Comparison of ENCODE assay signal across 15 cellular contexts in genomic region chr7:25116621-25117020, GRCh38. TPM values are rescaled to one million over a fixed set of nuclear protein-coding genes. Genes with fewer than 3 reads are reported as not detected.
DNase-seq lines count a peak whose midpoint lies in the region; ATAC-seq and TF ChIP-seq lines count a peak whose summit lies in the region.
"Had no signal": no experiment of that assay in that cellular context is flagged by ENCODE, and none has a peak within 500 bp of the region (broad histone marks: within the 10 kb centered on the region; RNA-seq: fewer than 3 reads in every experiment).

No MANE protein-coding gene starts in this region.

- 87% methylated on average over 4 of the region's 5 CpGs; no CpG with 5 or more reads in 1 of the 2 experiments for WGBS in IMR-90 (ENCODE audit: extremely low coverage in 2 of 2, insufficient read length in 1 of 2), 2 experiments
- WGBS in body of pancreas, 2 donors, result 73 to 80% methylated on average over 5 of the region's 5 CpGs

- H3K4me1 ChIP-seq in IMR-90 (ENCODE audit: control insufficient read depth, insufficient read depth, low read length) (peaks cover 5% of the 10 kb centered on the region), body of pancreas (no peaks in the 10 kb centered on the region)

- no peak for ATAC-seq in activated CD4-positive, alpha-beta T cell treated with anti-CD3 and anti-CD28 coated beads for 36 hours
- ATAC-seq in IMR-90 (ENCODE audit: low read depth) (no peak), GM18909 (IDR thresholded peaks at IDR 0.05; ENCODE audit: poor library complexity, unreplicated experiment) (no peak), body of pancreas (no peak)
- ATAC-seq in naive thymus-derived CD8-positive, alpha-beta T cell, result no peak
- ATAC-seq: foreskin keratinocyte had no signal

- in situ Hi-C loops in IMR-90 (cut with MboI; ENCODE audit: low sequenced_read_pairs), result loop anchor here (25.0 kb wide), 1 partner anchor 1579 kb away; the partner anchor contains the start of gene TRA2A

- H3K4me3 ChIP-seq in IMR-90 (ENCODE audit: insufficient read depth, low read depth, low read length) (no peak overlapping the region), body of pancreas (no peak overlapping the region)
- H3K4me3 ChIP-seq: right atrium auricular region, transverse colon had no signal

- TF ChIP-seq CTCF in IMR-90 (conservative IDR thresholded peaks at IDR 0.05; ENCODE audit: low read depth, low read length), result no peak
- no peak for TF ChIP-seq CTCF in body of pancreas (IDR thresholded peaks at IDR 0.05)

- H3K9me3 Mint-ChIP-seq in activated CD4-positive, alpha-beta T cell treated with anti-CD3 and anti-CD28 coated beads for 36 hours (ENCODE audit: low read depth), result no peaks in the 10 kb centered on the region
- no peaks in the 10 kb centered on the region for H3K9me3 Mint-ChIP-seq in activated T-helper 2 cell treated with anti-CD3 and anti-CD28 coated beads, Interferon-gamma antibody, Interleukin-2, Interleukin-4, amounts not matched to agents 10 μg/mL and 5 μg/mL and 100 μg/mL, durations not matched to agents 14 hours and 24 hours and 36 hours
- H3K9me3 Mint-ChIP-seq in naive thymus-derived CD8-positive, alpha-beta T cell, result no peaks in the 10 kb centered on the region

- no peaks in the 10 kb centered on the region for H3K9me3 ChIP-seq in IMR-90 (ENCODE audit: control insufficient read depth, insufficient read depth, low read length)
- no peaks in the 10 kb centered on the region for H3K9me3 ChIP-seq in body of pancreas
- H3K9me3 ChIP-seq: Caco-2, right atrium auricular region, transverse colon had no signal

- no peak overlapping the region for H3K4me2 ChIP-seq in IMR-90 (ENCODE audit: low read depth, low read length)

- TF ChIP-seq RAD21 in IMR-90 (IDR thresholded peaks at IDR 0.05; ENCODE audit: low read length), result no peak

- H3K56ac ChIP-seq in IMR-90 (ENCODE audit: extremely low read depth, insufficient read depth, low read length), result no peak overlapping the region

- dilution Hi-C loops in IMR-90 (cut with HindIII; ENCODE audit: low sequenced_read_pairs, unreplicated experiment), result no loop called here

- DNase-seq in activated CD4-positive, alpha-beta T cell treated with anti-CD3 and anti-CD28 coated beads for 36 hours, result no peak
- no peak for DNase-seq in activated CD4-positive, alpha-beta T cell treated with anti-CD3 and anti-CD28 coated beads, Interleukin-2, amount 50 U/mL, for 1 hour
- DNase-seq in IMR-90 (peak; percentile 19), body of pancreas (no peak)
- DNase-seq in activated T-helper 2 cell treated with anti-CD3 and anti-CD28 coated beads, Interferon-gamma antibody, Interleukin-2, Interleukin-4, amounts not matched to agents 10 μg/mL and 5 μg/mL and 100 μg/mL, durations not matched to agents 14 hours and 24 hours and 36 hours (ENCODE audit: low spot score), result no peak
- no peak for DNase-seq in naive thymus-derived CD8-positive, alpha-beta T cell
- no peak for DNase-seq in NK-92 treated with Interleukin-12 subunit alpha and Interleukin-12 subunit beta, amount 100 ng/mL, for 24 hours (lab: John Stamatoyannopoulos, UW)
- DNase-seq: Caco-2; cerebellar nuclear complex; foreskin keratinocyte; NCI-H748 treated with DMSO at 0.1 percent for 48 hours; stimulated activated CD4-positive, alpha-beta T cell treated with anti-CD3 and anti-CD28 coated beads, Interleukin-1b, Interleukin-23, amount 100 ng/mL, for 48 hours; transverse colon had no signal

- peaks cover 42% of the 10 kb centered on the region for H3K36me3 Mint-ChIP-seq in activated CD4-positive, alpha-beta T cell treated with anti-CD3 and anti-CD28 coated beads for 36 hours (ENCODE audit: low read depth)
- H3K36me3 Mint-ChIP-seq in activated T-helper 2 cell treated with anti-CD3 and anti-CD28 coated beads, Interferon-gamma antibody, Interleukin-2, Interleukin-4, amounts not matched to agents 10 μg/mL and 5 μg/mL and 100 μg/mL, durations not matched to agents 14 hours and 24 hours and 36 hours (ENCODE audit: low read depth), result peaks cover 40% of the 10 kb centered on the region
- peaks cover 0 to 27% (median 2%) of the 10 kb centered on the region in 3 donors for H3K36me3 Mint-ChIP-seq in naive thymus-derived CD8-positive, alpha-beta T cell

- no peak overlapping the region for H2BK20ac ChIP-seq in IMR-90 (ENCODE audit: low read depth, low read length)

- CTCF ChIA-PET in activated CD4-positive, alpha-beta T cell treated with anti-CD3 and anti-CD28 coated beads for 36 hours (lab: Charles Lee), result interaction anchor here (3.4 to 3.9 kb wide), 2 partner anchors 23 to 296 kb away, joined by 18 read pairs; no protein-coding TSS in a partner anchor
- CTCF ChIA-PET in IMR-90 (lab: Yijun Ruan, JAX), result no interaction called here

- no peak overlapping the region for H3K4ac ChIP-seq in IMR-90 (ENCODE audit: low read depth, low read length)

- H4K91ac ChIP-seq in IMR-90 (ENCODE audit: insufficient read depth, low read depth, low read length), result no peak overlapping the region

- H4K8ac ChIP-seq in IMR-90 (ENCODE audit: low read depth in 2 of 2, low read length in 2 of 2), result no peak overlapping the region

- no peaks in the 10 kb centered on the region for H4K20me1 ChIP-seq in IMR-90 (ENCODE audit: insufficient read depth, low read length)

- H3K27me3 ChIP-seq in IMR-90 (ENCODE audit: control insufficient read depth, insufficient read depth, low read length) (no peaks in the 10 kb centered on the region), body of pancreas (no peaks in the 10 kb centered on the region)
- H3K27me3 ChIP-seq: foreskin keratinocyte, right atrium auricular region, transverse colon had no signal

- no peak overlapping the region for H2BK5ac ChIP-seq in IMR-90 (ENCODE audit: low read depth, low read length, poor library complexity, severe bottlenecking)

- POLR2A ChIA-PET in activated CD4-positive, alpha-beta T cell treated with anti-CD3 and anti-CD28 coated beads for 36 hours (lab: Charles Lee), result interaction anchor here (0.7 to 1.2 kb wide), 2 partner anchors 9 to 338 kb away, joined by 4 read pairs; partner anchors contain the start of gene CYCS
- POLR2A ChIA-PET in IMR-90 (lab: Charles Lee; ENCODE audit: unreplicated experiment), result interaction anchor here (1.4 kb wide), 1 partner anchor 9 kb away, joined by 5 read pairs; the partner anchor contains the start of gene CYCS
- POLR2A ChIA-PET in naive thymus-derived CD8-positive, alpha-beta T cell (lab: Charles Lee), result no interaction called here

- no peak overlapping the region for H2BK15ac ChIP-seq in IMR-90 (ENCODE audit: low read depth, low read length)

- no peak overlapping the region for H3K9ac ChIP-seq in IMR-90 (ENCODE audit: low read depth, low read length)

- no peak overlapping the region for H3K14ac ChIP-seq in IMR-90 (replicated peaks; ENCODE audit: low read depth, low read length)

- no peaks in the 10 kb centered on the region; the same call in 1 of the 2 replicates for H3K9me1 ChIP-seq in IMR-90 (ENCODE audit: insufficient read depth, low read length)

- H4K5ac ChIP-seq in IMR-90 (ENCODE audit: low read depth, low read length), result no peak overlapping the region

- H2BK120ac ChIP-seq in IMR-90 (ENCODE audit: low read depth, low read length), result no peak overlapping the region

- H3K36me3 ChIP-seq in IMR-90 (ENCODE audit: control insufficient read depth, insufficient read depth, low read length), result peaks cover 5% of the 10 kb centered on the region; the same call in 1 of the 2 replicates
- peaks cover 2 to 4% of the 10 kb centered on the region in 2 donors for H3K36me3 ChIP-seq in body of pancreas (replicated peaks in 1 of 2; ENCODE audit: insufficient read depth in 1 of 2, low read depth in 2 of 2)

- TF ChIP-seq POLR2A in IMR-90 (IDR thresholded peaks at IDR 0.05; ENCODE audit: low read depth, low read length), result no peak
- no peak for TF ChIP-seq POLR2A in body of pancreas (IDR thresholded peaks at IDR 0.05)

- H3K27me3 Mint-ChIP-seq in activated CD4-positive, alpha-beta T cell treated with anti-CD3 and anti-CD28 coated beads for 36 hours, result no peaks in the 10 kb centered on the region
- no peaks in the 10 kb centered on the region for H3K27me3 Mint-ChIP-seq in activated T-helper 2 cell treated with anti-CD3 and anti-CD28 coated beads, Interferon-gamma antibody, Interleukin-2, Interleukin-4, amounts not matched to agents 10 μg/mL and 5 μg/mL and 100 μg/mL, durations not matched to agents 14 hours and 24 hours and 36 hours (ENCODE audit: low read depth)
- H3K27me3 Mint-ChIP-seq in naive thymus-derived CD8-positive, alpha-beta T cell, result no peaks in the 10 kb centered on the region

- intact Hi-C loops in activated CD4-positive, alpha-beta T cell treated with anti-CD3 and anti-CD28 coated beads for 36 hours (cut with DNase I, micrococcal nuclease), result loop anchor here in 1 of 2 experiments (1.0 to 2.0 kb wide), 2 partner anchors 34 to 1522 kb away; no protein-coding TSS in a partner anchor
- intact Hi-C loops in IMR-90 (cut with micrococcal nuclease), result no loop called here
- intact Hi-C loops in activated T-helper 2 cell treated with anti-CD3 and anti-CD28 coated beads, Interferon-gamma antibody, Interleukin-2, Interleukin-4, amounts not matched to agents 10 μg/mL and 5 μg/mL and 100 μg/mL, durations not matched to agents 14 hours and 24 hours and 36 hours (cut with micrococcal nuclease), result no loop called here
- intact Hi-C loops in body of pancreas (cut with DNase I), result no loop called here

- H2AK9ac ChIP-seq in IMR-90 (replicated peaks; ENCODE audit: low read depth, low read length, poor library complexity), result no peak overlapping the region

- BruUV-seq in IMR-90 (replicated peaks; lab: Mats Ljungman, UMichigan), result no TSS peak

- H3K23ac ChIP-seq in IMR-90 (ENCODE audit: low read depth, low read length), result no peak overlapping the region

- H2AK5ac ChIP-seq in IMR-90 (ENCODE audit: low read depth, low read length), result no peak overlapping the region

- peak overlapping the region; percentile 72 for H3K27ac Mint-ChIP-seq in activated CD4-positive, alpha-beta T cell treated with anti-CD3 and anti-CD28 coated beads for 36 hours
- H3K27ac Mint-ChIP-seq in activated T-helper 2 cell treated with anti-CD3 and anti-CD28 coated beads, Interferon-gamma antibody, Interleukin-2, Interleukin-4, amounts not matched to agents 10 μg/mL and 5 μg/mL and 100 μg/mL, durations not matched to agents 14 hours and 24 hours and 36 hours, result peak overlapping the region; percentile 10
- H3K27ac Mint-ChIP-seq in naive thymus-derived CD8-positive, alpha-beta T cell, result peak overlapping the region in 9 of 10 donors; percentile 8 to 89 (median 41)

- H3K18ac ChIP-seq in IMR-90 (ENCODE audit: low read depth, low read length), result no peak overlapping the region

- no peak overlapping the region for H3K4me3 Mint-ChIP-seq in activated CD4-positive, alpha-beta T cell treated with anti-CD3 and anti-CD28 coated beads for 36 hours
- H3K4me3 Mint-ChIP-seq in activated T-helper 2 cell treated with anti-CD3 and anti-CD28 coated beads, Interferon-gamma antibody, Interleukin-2, Interleukin-4, amounts not matched to agents 10 μg/mL and 5 μg/mL and 100 μg/mL, durations not matched to agents 14 hours and 24 hours and 36 hours (ENCODE audit: low read depth), result no peak overlapping the region
- peak overlapping the region in 1 of 10 donors; percentile 38 for H3K4me3 Mint-ChIP-seq in naive thymus-derived CD8-positive, alpha-beta T cell

- no peak overlapping the region for H2AFZ ChIP-seq in IMR-90 (replicated peaks; ENCODE audit: low read length, poor library complexity)

- H3K4me1 Mint-ChIP-seq in activated CD4-positive, alpha-beta T cell treated with anti-CD3 and anti-CD28 coated beads for 36 hours, result peaks cover 46% of the 10 kb centered on the region
- peaks cover 22% of the 10 kb centered on the region for H3K4me1 Mint-ChIP-seq in activated T-helper 2 cell treated with anti-CD3 and anti-CD28 coated beads, Interferon-gamma antibody, Interleukin-2, Interleukin-4, amounts not matched to agents 10 μg/mL and 5 μg/mL and 100 μg/mL, durations not matched to agents 14 hours and 24 hours and 36 hours (ENCODE audit: low read depth)
- peaks cover 15 to 23% (median 18%) of the 10 kb centered on the region in 4 donors for H3K4me1 Mint-ChIP-seq in naive thymus-derived CD8-positive, alpha-beta T cell

- peaks cover 8 to 20% of the 10 kb centered on the region in 2 experiments; a peak in 2 of 4 replicates for H3K79me1 ChIP-seq in IMR-90 (ENCODE audit: low read depth in 1 of 2, low read length in 2 of 2)

- H3K27ac ChIP-seq in IMR-90 (ENCODE audit: insufficient read depth, low read length), result no peak overlapping the region
- H3K27ac ChIP-seq in body of pancreas, result no peak overlapping the region
- H3K27ac ChIP-seq: foreskin keratinocyte had no signal

RNA-seq across cellular contexts. Expression of gene CYCS, which starts 8.4 kb away (rescaled TPM):
- 100 to 1,000 TPM; 222 to 237 TPM for total RNA-seq in activated CD4-positive, alpha-beta T cell treated with anti-CD3 and anti-CD28 coated beads for 36 hours
- total RNA-seq in IMR-90 (2012; rRNA removed) (22.9 and 65.3 TPM in 2 replicates), body of pancreas (10 to 100 TPM in 1 of 2 donors, 1 to 10 TPM in 1; 5.9 to 11.7 TPM)
- polyA plus RNA-seq in IMR-90 (2012; rRNA removed), result 47.2 and 59.0 TPM in 2 replicates
- 2.5 and 4.4 TPM in 2 replicates for polyA plus RNA-seq in IMR-90 (2012; cell fraction: cytosol; rRNA removed)
- 2.1 and 12.7 TPM in 2 replicates for polyA plus RNA-seq in IMR-90 (2012; cell fraction: nucleus; rRNA removed; ENCODE audit: low replicate concordance)
- 235 and 251 TPM in 2 replicates for total RNA-seq in activated T-helper 2 cell treated with anti-CD3 and anti-CD28 coated beads, Interferon-gamma antibody, Interleukin-2, Interleukin-4, amounts not matched to agents 10 μg/mL and 5 μg/mL and 100 μg/mL, durations not matched to agents 14 hours and 24 hours and 36 hours
- 10 to 100 TPM; 56.1 to 58.0 TPM for total RNA-seq in naive thymus-derived CD8-positive, alpha-beta T cell
- 100 to 1,000 TPM in 2 of 3 donors, 10 to 100 TPM in 1; 95.4 to 121 (median 101) TPM for polyA plus RNA-seq in naive thymus-derived CD8-positive, alpha-beta T cell

Comparison
In these comparisons a context has a peak if more than half of its experiments do, and no peak if none do; other contexts are left out.
1. H3K27ac Mint-ChIP-seq: peak in every context shown above with its lines; median percentile 72 in activated CD4-positive, alpha-beta T cell treated with anti-CD3 and anti-CD28 coated beads for 36 hours; 41 in naive thymus-derived CD8-positive, alpha-beta T cell; 10 in activated T-helper 2 cell treated with anti-CD3 and anti-CD28 coated beads, Interferon-gamma antibody, Interleukin-2, Interleukin-4, amounts not matched to agents 10 μg/mL and 5 μg/mL and 100 μg/mL, durations not matched to agents 14 hours and 24 hours and 36 hours.